In genomic region chr1:237386362-237387143, GRCh38 we compare ENCODE assay signal across 8 cellular contexts.
DNase-seq lines count a peak whose midpoint lies in the region; ATAC-seq and TF ChIP-seq lines count a peak whose summit lies in the region.

No MANE protein-coding gene starts in this region.

- intact Hi-C loops in Right ventricle myocardium superior (cut with DNase I): no loop called here
- intact Hi-C loops in gastrocnemius medialis (cut with DNase I; ENCODE audit: low total_unique reads): no loop called here

- no peak overlapping the region for H3K4me3 ChIP-seq in cardiac muscle cell
- no peak overlapping the region for H3K4me3 ChIP-seq in gastrocnemius medialis

- no peaks in the 10 kb centered on the region for H3K36me3 Mint-ChIP-seq in neural crest cell (ENCODE audit: low read depth)

- in situ Hi-C loops in gastrocnemius medialis (cut with MboI; ENCODE audit: low sequenced_read_pairs in 4 of 4): no loop called here

- peak; percentile 60 to 67 for DNase-seq in cardiac muscle cell (ENCODE audit: low read depth in 1 of 2, low spot score in 1 of 2)
- DNase-seq in Right ventricle myocardium superior: no peak
- peak; percentile 44 for DNase-seq in NCI-H1694 (lab: John Stamatoyannopoulos, UW)
- peak; percentile 40 for DNase-seq in cerebellar cortex (ENCODE audit: low spot score)
- no peak for DNase-seq in neural crest cell (ENCODE audit: low read depth, low spot score)
- DNase-seq in NCI-H2227 (lab: John Stamatoyannopoulos, UW; ENCODE audit: unreplicated experiment): no peak
- DNase-seq in gastrocnemius medialis: no peak

- peaks cover 22% of the 10 kb centered on the region for H3K27me3 Mint-ChIP-seq in neural crest cell (ENCODE audit: low read depth)

- H3K4me3 Mint-ChIP-seq in neural crest cell: no peak overlapping the region

- peaks cover 2% of the 10 kb centered on the region for H3K9me3 Mint-ChIP-seq in neural crest cell

- H3K4me1 ChIP-seq in cardiac muscle cell (ENCODE audit: low read depth): peaks cover 48% of the 10 kb centered on the region
- H3K4me1 ChIP-seq in gastrocnemius medialis: no peaks in the 10 kb centered on the region

- ATAC-seq in Right ventricle myocardium superior (ENCODE audit: poor library complexity) (no peak), gastrocnemius medialis (no peak), GM21528 (IDR thresholded peaks at IDR 0.05; ENCODE audit: low FRiP score, unreplicated experiment) (no peak)

- H3K27ac Mint-ChIP-seq in neural crest cell (ENCODE audit: unreplicated experiment): no peak overlapping the region

- TF ChIP-seq POLR2A in gastrocnemius medialis (IDR thresholded peaks at IDR 0.05): no peak

- TF ChIP-seq CTCF in cardiac muscle cell (IDR thresholded peaks at IDR 0.05; ENCODE audit: low read depth, low read length): peak; percentile 72
- peak; percentile 85 for TF ChIP-seq CTCF in neural crest cell (conservative IDR thresholded peaks at IDR 0.05)
- TF ChIP-seq CTCF in gastrocnemius medialis (IDR thresholded peaks at IDR 0.05 in 4 of 5, conservative IDR thresholded peaks at IDR 0.05 in 1 of 5): peak in 1 of 5 experiments; percentile 32

- no peaks in the 10 kb centered on the region for H3K9me3 ChIP-seq in cardiac muscle cell (ENCODE audit: low read depth)
- no peaks in the 10 kb centered on the region for H3K9me3 ChIP-seq in gastrocnemius medialis

- peak overlapping the region; percentile 73 for H3K27ac ChIP-seq in cardiac muscle cell
- no peak overlapping the region for H3K27ac ChIP-seq in gastrocnemius medialis

- H3K27me3 ChIP-seq in cardiac muscle cell (no peaks in the 10 kb centered on the region), gastrocnemius medialis (no peaks in the 10 kb centered on the region)

- no peaks in the 10 kb centered on the region for H3K4me1 Mint-ChIP-seq in neural crest cell

- peaks cover 12% of the 10 kb centered on the region for H3K36me3 ChIP-seq in cardiac muscle cell
- H3K36me3 ChIP-seq in gastrocnemius medialis: no peaks in the 10 kb centered on the region

Comparison
In these comparisons a context has a peak if more than half of its experiments do, and no peak if none do; other contexts are left out.
1. DNase-seq: peak in cardiac muscle cell (2 of 2), NCI-H1694 (single experiment) and cerebellar cortex (single experiment); none in Right ventricle myocardium superior (single experiment), neural crest cell (single experiment), NCI-H2227 (single experiment) and gastrocnemius medialis (0 of 2).